In the genomic region with DNA sequence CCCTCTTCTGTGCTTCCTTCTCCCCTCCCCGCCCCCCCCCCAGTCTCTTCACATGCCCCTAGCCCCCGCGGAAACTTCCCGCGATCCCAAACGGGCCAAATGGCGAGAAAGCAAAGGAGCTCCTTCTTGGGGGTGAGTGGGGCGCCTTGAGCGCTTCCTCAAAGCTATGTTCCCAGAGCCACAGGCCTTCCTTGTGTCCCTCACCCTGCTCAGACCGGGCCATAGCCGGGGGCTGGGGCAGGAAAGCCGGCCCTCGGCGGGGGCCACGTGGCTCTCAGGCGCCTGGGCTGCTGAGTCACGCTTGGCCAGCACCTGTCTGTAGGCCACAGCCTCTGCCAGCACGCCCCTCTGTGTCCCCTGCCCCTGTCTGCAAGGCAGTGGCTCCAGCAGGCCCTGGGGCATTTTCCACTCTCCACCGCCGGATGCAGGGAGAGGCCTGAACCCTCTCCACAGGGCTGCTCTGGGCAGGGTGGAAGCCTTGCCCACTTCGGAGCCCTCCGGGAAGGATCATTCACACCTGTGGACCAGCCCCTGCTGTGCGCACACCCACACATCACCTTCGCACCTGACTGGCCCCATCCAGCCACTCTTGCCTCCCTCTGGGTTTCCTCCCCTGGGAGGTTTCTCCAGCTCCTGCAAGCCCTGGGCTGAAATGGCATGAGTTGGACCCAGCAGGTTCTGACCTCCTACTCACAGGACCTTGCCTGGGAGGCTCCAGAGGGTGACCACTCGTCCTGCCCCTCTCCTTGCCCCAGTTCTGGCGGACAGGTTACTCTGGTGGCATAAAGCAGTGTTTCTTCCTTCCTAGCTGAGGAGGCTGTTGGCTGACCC, we compare ENCODE assay signal across 8 cellular contexts. TPM values are rescaled to one million over a fixed set of nuclear protein-coding genes. Genes with fewer than 3 reads are reported as not detected.
A peak's percentile ranks its signal among the peaks of the same experiment; 100 is the strongest.
DNase-seq lines count a peak whose midpoint lies in the region; ATAC-seq and TF ChIP-seq lines count a peak whose summit lies in the region.

No MANE protein-coding gene starts in this region.

- no peak for TF ChIP-seq CTCF in epithelial cell of proximal tubule (conservative IDR thresholded peaks at IDR 0.05; ENCODE audit: low read depth, low read length)

- no peak for TF ChIP-seq RAD21 in Ishikawa (IDR thresholded peaks at IDR 0.05; ENCODE audit: low read depth)

- peak; percentile 53 for DNase-seq in activated T-cell treated with anti-CD3 and anti-CD28 coated beads, Interleukin-2, amount 50 U/mL, for 1 hour
- DNase-seq in activated T-cell treated with anti-CD3 and anti-CD28 coated beads for 4 hours (no peak), epithelial cell of proximal tubule (ENCODE audit: low read depth) (no peak)
- DNase-seq in activated CD4-positive, alpha-beta T cell treated with anti-CD3 and anti-CD28 coated beads, Interleukin-2, amount 10 ng/mL, durations not matched to agents 7 days and 5 days: no peak

- POLR2A ChIA-PET in activated CD4-positive, alpha-beta T cell treated with anti-CD3 and anti-CD28 coated beads, Interleukin-2, amount 10 ng/mL, durations not matched to agents 7 days and 5 days (lab: Charles Lee): no interaction called here

- peak overlapping the region; percentile 70 for H3K4me3 Mint-ChIP-seq in activated CD4-positive, alpha-beta T cell treated with anti-CD3 and anti-CD28 coated beads, Interleukin-2, amount 10 ng/mL, durations not matched to agents 7 days and 5 days

- no peaks in the 10 kb centered on the region for H3K9me3 Mint-ChIP-seq in activated CD4-positive, alpha-beta T cell treated with anti-CD3 and anti-CD28 coated beads, Interleukin-2, amount 10 ng/mL, durations not matched to agents 7 days and 5 days

- peak overlapping the region; percentile 74 to 98 for H3K9ac ChIP-seq in mucosa of rectum (ENCODE audit: low read depth in 1 of 2, low read length in 2 of 2)

- no peak for ATAC-seq in GM21423 (IDR thresholded peaks at IDR 0.05; ENCODE audit: unreplicated experiment)

- peaks cover 24% of the 10 kb centered on the region for H3K36me3 Mint-ChIP-seq in activated CD4-positive, alpha-beta T cell treated with anti-CD3 and anti-CD28 coated beads, Interleukin-2, amount 10 ng/mL, durations not matched to agents 7 days and 5 days (ENCODE audit: low read depth)

- H3K4me3 ChIP-seq in epithelial cell of proximal tubule (ENCODE audit: low read depth, low read length): peak overlapping the region; percentile 84
- H3K4me3 ChIP-seq in mucosa of rectum (ENCODE audit: low read length in 2 of 2): peak overlapping the region; percentile 75 to 87

- CTCF ChIA-PET in activated CD4-positive, alpha-beta T cell treated with anti-CD3 and anti-CD28 coated beads, Interleukin-2, amount 10 ng/mL, durations not matched to agents 7 days and 5 days (lab: Charles Lee): interaction anchor here (0.5 to 1.4 kb wide), 2 partner anchors 18 to 143 kb away, joined by 3 read pairs; no protein-coding TSS in a partner anchor

- peaks cover 16 to 23% of the 10 kb centered on the region in 2 donors for H3K36me3 ChIP-seq in mucosa of rectum (ENCODE audit: control insufficient read depth in 2 of 2, insufficient read depth in 2 of 2, low read length in 2 of 2)

- peaks cover 46% of the 10 kb centered on the region for H3K4me1 Mint-ChIP-seq in activated CD4-positive, alpha-beta T cell treated with anti-CD3 and anti-CD28 coated beads, Interleukin-2, amount 10 ng/mL, durations not matched to agents 7 days and 5 days

- peak overlapping the region; percentile 84 for H3K27ac Mint-ChIP-seq in activated CD4-positive, alpha-beta T cell treated with anti-CD3 and anti-CD28 coated beads, Interleukin-2, amount 10 ng/mL, durations not matched to agents 7 days and 5 days

- peak; percentile 60 for TF ChIP-seq EP300 in Ishikawa (IDR thresholded peaks at IDR 0.05; ENCODE audit: borderline replicate concordance)

- H3K27ac ChIP-seq in mucosa of rectum (ENCODE audit: low read depth in 2 of 2, low read length in 2 of 2): peak overlapping the region; percentile 98 to 99
- H3K27ac ChIP-seq in temporal lobe (ENCODE audit: low read depth, low read length): peak overlapping the region; percentile 100

- H3K4me1 ChIP-seq in mucosa of rectum (ENCODE audit: control insufficient read depth in 2 of 2, insufficient read depth in 2 of 2, low read length in 2 of 2): peaks cover 49 to 51% of the 10 kb centered on the region in 2 donors

- H3K27me3 Mint-ChIP-seq in activated CD4-positive, alpha-beta T cell treated with anti-CD3 and anti-CD28 coated beads, Interleukin-2, amount 10 ng/mL, durations not matched to agents 7 days and 5 days: no peaks in the 10 kb centered on the region

- no peaks in the 10 kb centered on the region for H3K27me3 ChIP-seq in mucosa of rectum (ENCODE audit: control insufficient read depth in 2 of 2, insufficient read depth in 2 of 2, low read length in 2 of 2)

- no peaks in the 10 kb centered on the region for H3K9me3 ChIP-seq in mucosa of rectum (ENCODE audit: control insufficient read depth in 2 of 2, low read length in 2 of 2)

TF ChIP-seq in Ishikawa, 13 proteins besides CTCF, POLR2A, EP300 and RAD21:
- TF ChIP-seq FOXM1 (IDR thresholded peaks at IDR 0.05; ENCODE audit: borderline replicate concordance, low read depth) (no peak), USF1 (IDR thresholded peaks at IDR 0.05) (peak; percentile 80), YY1 (IDR thresholded peaks at IDR 0.05; ENCODE audit: low read depth) (peak; percentile 39), NFIC (IDR thresholded peaks at IDR 0.05) (no peak; the same call in 1 of the 2 replicates), ZBTB7A (IDR thresholded peaks at IDR 0.05; ENCODE audit: low read depth) (no peak; the same call in 1 of the 2 replicates), TEAD4 (IDR thresholded peaks at IDR 0.05) (no peak), EGR1 (IDR thresholded peaks at IDR 0.05) (peak; percentile 91), TAF1 (IDR thresholded peaks at IDR 0.05; ENCODE audit: low read depth) (no peak; the same call in 1 of the 2 replicates), CEBPB (IDR thresholded peaks at IDR 0.05) (no peak), REST (IDR thresholded peaks at IDR 0.05; ENCODE audit: low read depth) (no peak), CREB1 (IDR thresholded peaks at IDR 0.05; ENCODE audit: low read depth) (no peak), TCF12 (IDR thresholded peaks at IDR 0.05; ENCODE audit: low read depth) (peak; percentile 88)
- TF ChIP-seq, protein P1, sequence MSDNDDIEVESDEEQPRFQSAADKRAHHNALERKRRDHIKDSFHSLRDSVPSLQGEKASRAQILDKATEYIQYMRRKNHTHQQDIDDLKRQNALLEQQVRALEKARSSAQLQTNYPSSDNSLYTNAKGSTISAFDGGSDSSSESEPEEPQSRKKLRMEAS (IDR thresholded peaks at IDR 0.05): peak; percentile 98

RNA-seq across cellular contexts. Expression of gene SQSTM1, which starts 1.2 kb away (rescaled TPM):
- 10 to 100 TPM; 79.6 to 93.0 TPM for total RNA-seq in activated CD4-positive, alpha-beta T cell treated with anti-CD3 and anti-CD28 coated beads, Interleukin-2, amount 10 ng/mL, durations not matched to agents 7 days and 5 days
- total RNA-seq in epithelial cell of proximal tubule (233 and 275 TPM in 2 replicates), temporal lobe (45.7 TPM)

RNA-seq across cellular contexts. Expression of gene MGAT4B, which starts 12.8 kb away (rescaled TPM):
- total RNA-seq in activated CD4-positive, alpha-beta T cell treated with anti-CD3 and anti-CD28 coated beads, Interleukin-2, amount 10 ng/mL, durations not matched to agents 7 days and 5 days: 10 to 100 TPM; 86.2 to 87.7 TPM
- total RNA-seq in epithelial cell of proximal tubule: 232 and 278 TPM in 2 replicates
- 70.3 TPM for total RNA-seq in temporal lobe

RNA-seq across cellular contexts. Expression of gene LTC4S, which starts 25.7 kb away (rescaled TPM):
- 1 to 10 TPM; 1.4 to 2.5 TPM for total RNA-seq in activated CD4-positive, alpha-beta T cell treated with anti-CD3 and anti-CD28 coated beads, Interleukin-2, amount 10 ng/mL, durations not matched to agents 7 days and 5 days
- total RNA-seq in epithelial cell of proximal tubule: 0.94 and 9.1 TPM in 2 replicates
- 0.74 TPM for total RNA-seq in temporal lobe

RNA-seq across cellular contexts. Expression of gene MRNIP, which starts 39.1 kb away (rescaled TPM):
- total RNA-seq in activated CD4-positive, alpha-beta T cell treated with anti-CD3 and anti-CD28 coated beads, Interleukin-2, amount 10 ng/mL, durations not matched to agents 7 days and 5 days: 10 to 100 TPM; 11.7 to 16.8 TPM
- total RNA-seq in epithelial cell of proximal tubule (8.9 and 22.1 TPM in 2 replicates), temporal lobe (33.9 TPM)
